In genomic region chr20:1687053-1687452, GRCh38 we compare ENCODE assay signal across 17 cellular contexts. TPM values are rescaled to one million over a fixed set of nuclear protein-coding genes. Genes with fewer than 3 reads are reported as not detected.
"Had no signal": no experiment of that assay in that cellular context is flagged by ENCODE, and none has a peak within 500 bp of the region (broad histone marks: within the 10 kb centered on the region; RNA-seq: fewer than 3 reads in every experiment).

No MANE protein-coding gene starts in this region.

- H3K27me3 ChIP-seq: sigmoid colon, tibial artery had no signal

- H3K27me3 Mint-ChIP-seq: activated T-helper 17 cell treated with anti-CD3 and anti-CD28 coated beads, Interleukin-2, amount 50 U/mL, for 72 hours; effector memory CD8-positive, alpha-beta T cell had no signal

- H3K4me3 Mint-ChIP-seq: activated B cell treated with CpG ODN at 0.5 μM for 24 hours; dendritic cell treated with granulocyte-macrophage colony-stimulating factor and Interleukin-4, amounts not matched to agents 40 ng/mL and 50 ng/mL, for 4 days; naive B cell had no signal

- H3K27ac ChIP-seq: left ventricle myocardium inferior, pancreas, sigmoid colon, tibial artery had no signal

- ATAC-seq: effector memory CD8-positive, alpha-beta T cell; pancreas had no signal

- H3K9me3 ChIP-seq: pancreas, sigmoid colon, tibial artery had no signal

- H3K9me3 Mint-ChIP-seq: dendritic cell treated with granulocyte-macrophage colony-stimulating factor and Interleukin-4, amounts not matched to agents 40 ng/mL and 50 ng/mL, for 4 days; effector memory CD8-positive, alpha-beta T cell had no signal

- H3K36me3 ChIP-seq: left ventricle myocardium inferior, pancreas, sigmoid colon, tibial artery had no signal

- H3K4me1 ChIP-seq: left ventricle myocardium inferior, pancreas, sigmoid colon, tibial artery had no signal

- H3K4me3 ChIP-seq: left ventricle myocardium inferior, pancreas, sigmoid colon, tibial artery had no signal

- DNase-seq: activated B cell treated with CpG ODN at 0.5 μM for 24 hours; activated naive CD4-positive, alpha-beta T cell treated with Interleukin-2 at 50 U/mL for 16 hours; aorta; effector memory CD8-positive, alpha-beta T cell; foreskin melanocyte; left ventricle myocardium inferior; naive B cell; pancreas; sigmoid colon; stimulated activated CD4-positive, alpha-beta T cell treated with anti-CD3 and anti-CD28 coated beads, Interleukin-1b, Interleukin-23, amount 100 ng/mL, for 48 hours; tibial artery had no signal

- H3K27ac Mint-ChIP-seq: activated B cell treated with CpG ODN at 0.5 μM for 24 hours; dendritic cell treated with granulocyte-macrophage colony-stimulating factor and Interleukin-4, amounts not matched to agents 40 ng/mL and 50 ng/mL, for 4 days had no signal

- H3K4me1 Mint-ChIP-seq: activated B cell treated with CpG ODN at 0.5 μM for 24 hours, naive B cell had no signal

RNA-seq across cellular contexts. Expression of gene SIRPG, which starts 29.5 kb away (rescaled TPM):
- total RNA-seq: activated B cell treated with CpG ODN at 0.5 μM for 24 hours, cerebellum, fibroblast of lung, kidney epithelial cell, left ventricle myocardium inferior, subcutaneous adipose tissue had no signal
- polyA plus RNA-seq: aorta, fibroblast of lung had no signal
